In the genomic region with DNA sequence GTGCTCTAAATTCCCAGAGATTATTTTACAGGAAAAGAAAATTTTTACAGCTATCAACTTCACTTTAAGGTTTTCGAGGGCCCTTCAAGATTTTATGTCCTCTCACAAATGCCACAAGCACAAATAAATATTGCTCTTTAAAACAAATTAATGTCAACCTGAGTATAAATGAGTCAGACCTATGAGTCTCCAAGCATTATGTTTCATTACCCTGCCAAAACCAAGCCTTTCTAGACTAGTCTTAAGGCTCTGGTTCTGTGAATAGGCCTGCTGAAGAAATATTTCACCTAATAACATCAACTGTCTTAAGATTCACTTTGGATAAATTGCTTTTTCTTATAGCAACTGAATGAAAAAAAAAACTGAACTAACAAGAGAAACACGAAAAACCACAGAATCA, we compare ENCODE assay signal across 29 cellular contexts.
"Had no signal": no experiment of that assay in that cellular context is flagged by ENCODE, and none has a peak within 500 bp of the region (broad histone marks: within the 10 kb centered on the region; RNA-seq: fewer than 3 reads in every experiment).

No MANE protein-coding gene starts in this region.

- H3K9ac ChIP-seq: neural progenitor cell, parathyroid adenoma had no signal

- H3K79me2 ChIP-seq: parathyroid adenoma had no signal

- H3K9me3 Mint-ChIP-seq: nephron, neural progenitor cell had no signal

- H3K27me3 Mint-ChIP-seq: memory B cell, naive B cell had no signal

- H3K9me3 ChIP-seq: esophagus squamous epithelium, heart right ventricle, mucosa of descending colon, prostate gland, right atrium auricular region, stomach, testis, tibial artery, upper lobe of left lung had no signal

- H3K4me1 ChIP-seq: esophagus squamous epithelium, neural progenitor cell, parathyroid adenoma, prostate gland, stomach, testis, upper lobe of left lung had no signal

- H3K27ac Mint-ChIP-seq: memory B cell; naive B cell; nephron; neural progenitor cell; stimulated activated effector memory CD8-positive, alpha-beta T cell treated with anti-CD3 and anti-CD28 coated beads, Interleukin-12 subunit alpha, Interleukin-12 subunit beta, amount 100 ng/mL, for 72 hours had no signal

- H3K36me3 ChIP-seq: esophagus squamous epithelium, heart right ventricle, neural progenitor cell, prostate gland, right atrium auricular region, stomach, tibial artery, upper lobe of left lung had no signal

- H3K4me1 Mint-ChIP-seq: memory B cell; naive B cell; nephron; stimulated activated effector memory CD8-positive, alpha-beta T cell treated with anti-CD3 and anti-CD28 coated beads, Interleukin-12 subunit alpha, Interleukin-12 subunit beta, amount 100 ng/mL, for 72 hours had no signal

- DNase-seq: dermis blood vessel endothelial cell; effector memory CD4-positive, alpha-beta T cell; erythroblast; esophagus squamous epithelium; foreskin melanocyte; glutamatergic neuron; heart right ventricle; hippocampal formation; left cardiac atrium; mucosa of descending colon; naive B cell; stimulated activated CD4-positive, alpha-beta T cell treated with anti-CD3 and anti-CD28 coated beads, Interleukin-2, amount 100 ng/mL, for 24 hours; stimulated activated CD4-positive, alpha-beta T cell treated with anti-CD3 and anti-CD28 coated beads, Interleukin-4, amount 100 ng/mL, for 24 hours; stimulated activated naive CD4-positive, alpha-beta T cell treated with Interleukin-2 at 50 U/mL for 16 hours; stomach; substantia nigra; testis; tibial artery; upper lobe of left lung had no signal

- H3K36me3 Mint-ChIP-seq: memory B cell; naive B cell; neural progenitor cell; stimulated activated effector memory CD8-positive, alpha-beta T cell treated with anti-CD3 and anti-CD28 coated beads, Interleukin-12 subunit alpha, Interleukin-12 subunit beta, amount 100 ng/mL, for 72 hours had no signal

- H3K4me3 Mint-ChIP-seq: memory B cell; naive B cell; nephron; neural progenitor cell; stimulated activated effector memory CD8-positive, alpha-beta T cell treated with anti-CD3 and anti-CD28 coated beads, Interleukin-12 subunit alpha, Interleukin-12 subunit beta, amount 100 ng/mL, for 72 hours had no signal

- H3K4me3 ChIP-seq: coronary artery, esophagus squamous epithelium, heart right ventricle, lung, mucosa of descending colon, neural progenitor cell, prostate gland, right atrium auricular region, stomach, testis, tibial artery, upper lobe of left lung had no signal

- H3K4me2 ChIP-seq: neural progenitor cell had no signal

- H2AFZ ChIP-seq: neural progenitor cell, parathyroid adenoma had no signal

- ATAC-seq: heart right ventricle; left cardiac atrium; mucosa of descending colon; sciatic nerve; stimulated activated effector memory CD8-positive, alpha-beta T cell treated with anti-CD3 and anti-CD28 coated beads, Interleukin-12 subunit alpha, Interleukin-12 subunit beta, amount 100 ng/mL, for 72 hours had no signal

- H3K27me3 ChIP-seq: esophagus squamous epithelium, heart right ventricle, neural progenitor cell, right atrium auricular region, stomach, testis, tibial artery, upper lobe of left lung had no signal

- H3K27ac ChIP-seq: coronary artery, esophagus squamous epithelium, neural progenitor cell, parathyroid adenoma, prostate gland, stomach, testis, tibial artery, upper lobe of left lung had no signal
